Comparison of ENCODE assay signal across 31 cellular contexts in genomic region chr10:4916086-4916716, GRCh38.
"Had no signal": no experiment of that assay in that cellular context is flagged by ENCODE, and none has a peak within 500 bp of the region (broad histone marks: within the 10 kb centered on the region; RNA-seq: fewer than 3 reads in every experiment).

No MANE protein-coding gene starts in this region.

- FAIRE-seq: astrocyte, endometrium, endothelial cell of umbilical vein had no signal

- DNase-seq: activated CD4-positive, alpha-beta memory T cell treated with anti-CD3 and anti-CD28 coated beads, Interleukin-2, amount 10 ng/mL, durations not matched to agents 7 days and 5 days; activated CD4-positive, alpha-beta T cell treated with anti-CD3 and anti-CD28 coated beads for 1 hour; activated CD4-positive, alpha-beta T cell treated with anti-CD3 and anti-CD28 coated beads for 4 hours; activated CD4-positive, alpha-beta T cell treated with anti-CD3 and anti-CD28 coated beads, Interleukin-2, amount 10 ng/mL, durations not matched to agents 7 days and 5 days; activated CD4-positive, alpha-beta T cell treated with anti-CD3 and anti-CD28 coated beads, Interleukin-2, amount 50 U/mL, for 4 hours; activated CD8-positive, alpha-beta memory T cell treated with anti-CD3 and anti-CD28 coated beads, Interleukin-2, amount 50 U/mL, for 48 hours; activated effector memory CD4-positive, alpha-beta T cell treated with Interleukin-2 at 50 U/mL for 16 hours; activated gamma-delta T cell treated with Interleukin-2 at 50 U/mL for 16 hours; activated naive CD4-positive, alpha-beta T cell treated with anti-CD3 and anti-CD28 coated beads, Interleukin-2, amount 50 U/mL, for 16 hours; activated naive CD4-positive, alpha-beta T cell treated with Interleukin-2 at 50 U/mL for 16 hours; activated T-cell treated with anti-CD3 and anti-CD28 coated beads for 4 hours; activated T-cell treated with anti-CD3 and anti-CD28 coated beads, Interleukin-2, amount 50 U/mL, for 24 hours; amniotic stem cell; anterior cingulate cortex; brain microvascular endothelial cell; central memory CD4-positive, alpha-beta T cell; cerebellar nuclear complex; colonic mucosa; effector CD8-positive, alpha-beta T cell; foreskin fibroblast; gastrocnemius medialis; glutamatergic neuron; heart left ventricle; T-helper 2 cell had no signal

- H3K4me1 ChIP-seq: colonic mucosa, gastrocnemius medialis, heart left ventricle had no signal

- H3K9me3 Mint-ChIP-seq: activated CD4-positive, alpha-beta memory T cell treated with anti-CD3 and anti-CD28 coated beads, Interleukin-2, amount 10 ng/mL, durations not matched to agents 7 days and 5 days; activated CD4-positive, alpha-beta T cell treated with anti-CD3 and anti-CD28 coated beads, Interleukin-2, amount 10 ng/mL, durations not matched to agents 7 days and 5 days; activated T-cell treated with anti-CD3 and anti-CD28 coated beads, Interleukin-2, amount 50 U/mL, for 24 hours; activated T-helper 17 cell treated with anti-CD3 and anti-CD28 coated beads, Interleukin-2, amount 50 U/mL, for 72 hours had no signal

- H3K4me3 Mint-ChIP-seq: activated CD4-positive, alpha-beta memory T cell treated with anti-CD3 and anti-CD28 coated beads, Interleukin-2, amount 10 ng/mL, durations not matched to agents 7 days and 5 days; activated CD4-positive, alpha-beta T cell treated with anti-CD3 and anti-CD28 coated beads, Interleukin-2, amount 10 ng/mL, durations not matched to agents 7 days and 5 days; activated naive CD8-positive, alpha-beta T cell; activated T-cell treated with anti-CD3 and anti-CD28 coated beads, Interleukin-2, amount 50 U/mL, for 24 hours; activated T-helper 17 cell treated with anti-CD3 and anti-CD28 coated beads, Interleukin-2, amount 50 U/mL, for 72 hours had no signal

- H3K27ac ChIP-seq: brain microvascular endothelial cell, cardiac muscle cell, colonic mucosa, gastrocnemius medialis, heart left ventricle had no signal

- H3K9me3 ChIP-seq: colonic mucosa, gastrocnemius medialis, heart left ventricle had no signal

- H3K27me3 ChIP-seq: brain microvascular endothelial cell, cardiac muscle cell, colonic mucosa, gastrocnemius medialis, heart left ventricle had no signal

- ATAC-seq: activated T-helper 17 cell treated with anti-CD3 and anti-CD28 coated beads, Interleukin-2, amount 50 U/mL, for 72 hours; esophagus mucosa; gastrocnemius medialis; heart left ventricle had no signal

- H3K4me1 Mint-ChIP-seq: activated CD4-positive, alpha-beta memory T cell treated with anti-CD3 and anti-CD28 coated beads, Interleukin-2, amount 10 ng/mL, durations not matched to agents 7 days and 5 days; activated CD4-positive, alpha-beta T cell treated with anti-CD3 and anti-CD28 coated beads, Interleukin-2, amount 10 ng/mL, durations not matched to agents 7 days and 5 days; activated T-helper 17 cell treated with anti-CD3 and anti-CD28 coated beads, Interleukin-2, amount 50 U/mL, for 72 hours had no signal

- H3K36me3 ChIP-seq: brain microvascular endothelial cell, cardiac muscle cell, colonic mucosa, gastrocnemius medialis, heart left ventricle had no signal

- H3K27ac Mint-ChIP-seq: activated CD4-positive, alpha-beta memory T cell treated with anti-CD3 and anti-CD28 coated beads, Interleukin-2, amount 10 ng/mL, durations not matched to agents 7 days and 5 days; activated CD4-positive, alpha-beta T cell treated with anti-CD3 and anti-CD28 coated beads, Interleukin-2, amount 10 ng/mL, durations not matched to agents 7 days and 5 days; activated naive CD8-positive, alpha-beta T cell; activated T-cell treated with anti-CD3 and anti-CD28 coated beads, Interleukin-2, amount 50 U/mL, for 24 hours; activated T-helper 17 cell treated with anti-CD3 and anti-CD28 coated beads, Interleukin-2, amount 50 U/mL, for 72 hours had no signal

- H3K27me3 Mint-ChIP-seq: activated CD4-positive, alpha-beta T cell treated with anti-CD3 and anti-CD28 coated beads, Interleukin-2, amount 10 ng/mL, durations not matched to agents 7 days and 5 days; activated naive CD8-positive, alpha-beta T cell; activated T-cell treated with anti-CD3 and anti-CD28 coated beads, Interleukin-2, amount 50 U/mL, for 24 hours had no signal

- H3K4me3 ChIP-seq: cardiac muscle cell, colonic mucosa, gastrocnemius medialis, heart left ventricle had no signal
